Comparison of ENCODE assay signal across 30 cellular contexts in the genomic region with DNA sequence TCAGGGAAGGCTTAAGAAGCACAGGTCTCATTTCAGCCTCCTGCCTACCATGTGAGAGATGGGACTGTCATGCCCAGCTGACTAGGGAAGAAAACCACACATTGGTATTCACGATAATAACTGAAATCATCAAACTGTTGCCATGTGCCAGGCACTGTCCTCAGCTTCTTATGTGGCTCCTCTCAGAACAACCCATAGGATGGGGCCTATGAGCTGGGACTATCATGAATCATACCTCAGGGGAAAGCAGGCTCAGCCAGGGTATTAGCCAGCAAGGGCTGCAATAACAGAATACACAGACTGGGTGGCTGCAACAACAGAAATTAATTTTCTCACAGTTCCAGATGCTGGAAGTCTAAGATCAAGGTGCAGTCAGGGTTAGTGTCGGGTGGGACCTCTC. TPM values are rescaled to one million over a fixed set of nuclear protein-coding genes. Genes with fewer than 3 reads are reported as not detected.
DNase-seq lines count a peak whose midpoint lies in the region; TF ChIP-seq lines count a peak whose summit lies in the region.
"Had no signal": no experiment of that assay in that cellular context is flagged by ENCODE, and none has a peak within 500 bp of the region (broad histone marks: within the 10 kb centered on the region; RNA-seq: fewer than 3 reads in every experiment).

No MANE protein-coding gene starts in this region.

- no peaks in the 10 kb centered on the region for H3K36me3 ChIP-seq in mammary epithelial cell (ENCODE audit: insufficient read depth, low read length)
- no peaks in the 10 kb centered on the region for H3K36me3 ChIP-seq in breast epithelium
- H3K36me3 ChIP-seq in brain microvascular endothelial cell (replicated peaks): no peaks in the 10 kb centered on the region
- H3K36me3 ChIP-seq: cardiac muscle cell, esophagus muscularis mucosa, pancreas, spleen, suprapubic skin, upper lobe of right lung had no signal

- CTCF ChIA-PET in mammary epithelial cell (lab: Charles Lee; ENCODE audit: low non-redundant PET): no interaction called here

- H4K20me1 ChIP-seq in mammary epithelial cell (ENCODE audit: insufficient read depth, low read length): no peaks in the 10 kb centered on the region

- TF ChIP-seq POLR2A in breast epithelium (IDR thresholded peaks at IDR 0.05): no peak

- H3K4me1 ChIP-seq in mammary epithelial cell (ENCODE audit: insufficient read depth, low read length) (peaks cover 16% of the 10 kb centered on the region), breast epithelium (no peaks in the 10 kb centered on the region)

- dilution Hi-C loops in mammary epithelial cell (cut with HindIII; ENCODE audit: low sequenced_read_pairs): no loop called here

- WGBS in mammary epithelial cell (ENCODE audit: low coverage, missing lambda C conversion rate): 95% methylated on average over 2 of the region's 2 CpGs

- intact Hi-C loops in mammary epithelial cell (cut with micrococcal nuclease): no loop called here
- intact Hi-C loops in breast epithelium (cut with DNase I; ENCODE audit: low total_unique reads): no loop called here

- H3K79me2 ChIP-seq in mammary epithelial cell (ENCODE audit: insufficient read depth, low read length): peaks cover 47% of the 10 kb centered on the region

- H3K9me3 ChIP-seq in mammary epithelial cell (replicated peaks; ENCODE audit: insufficient read depth, low read length): no peaks in the 10 kb centered on the region
- H3K9me3 ChIP-seq in breast epithelium: no peaks in the 10 kb centered on the region
- H3K9me3 ChIP-seq: esophagus muscularis mucosa, mucosa of descending colon, pancreas, SJSA1, suprapubic skin, upper lobe of right lung had no signal

- H3K9ac ChIP-seq in mammary epithelial cell (ENCODE audit: insufficient read depth, low read length): no peak overlapping the region

- no TSS peak for BruUV-seq in mammary epithelial cell (replicated peaks; lab: Mats Ljungman, UMichigan)

- DNase-seq in mammary epithelial cell (peak; percentile 16), breast epithelium (ENCODE audit: low spot score in 2 of 2) (no peak), brain microvascular endothelial cell (peak; percentile 45), fibroblast of the aortic adventitia (ENCODE audit: low read depth) (peak; percentile 18), NCI-H510A treated with DMSO at 0.1 percent for 48 hours (lab: John Stamatoyannopoulos, UW) (no peak), HPDE6-E6E7 (ENCODE audit: extremely low spot score) (no peak), NCI-H2081 (lab: John Stamatoyannopoulos, UW) (no peak)
- no peak for DNase-seq in stimulated activated CD4-positive, alpha-beta T cell treated with anti-CD3 and anti-CD28 coated beads, Interleukin-15, amount 100 ng/mL, for 24 hours
- DNase-seq: activated CD4-positive, alpha-beta memory T cell treated with anti-CD3 and anti-CD28 coated beads for 36 hours; activated CD8-positive, alpha-beta memory T cell treated with anti-CD3 and anti-CD28 coated beads, Interleukin-2, amount 50 U/mL, for 4 hours; activated naive CD4-positive, alpha-beta T cell treated with anti-CD3 and anti-CD28 coated beads, Interleukin-2, amount 10 ng/mL, durations not matched to agents 7 days and 5 days; amygdala; CD8-positive, alpha-beta memory T cell; effector memory CD8-positive, alpha-beta T cell; mucosa of descending colon; NCI-H1092 treated with DMSO at 0.1 percent for 48 hours; NCI-H2029; NCI-H2227 treated with DMSO at 0.1 percent for 48 hours; pancreas; spleen; stimulated activated CD4-positive, alpha-beta T cell treated with anti-CD3 and anti-CD28 coated beads, Interleukin-4, amount 100 ng/mL, for 24 hours; T-helper 1 cell; upper lobe of right lung had no signal

- H3K27ac ChIP-seq in mammary epithelial cell (ENCODE audit: insufficient read depth, low read depth, low read length) (no peak overlapping the region), breast epithelium (no peak overlapping the region), brain microvascular endothelial cell (no peak overlapping the region)
- H3K27ac ChIP-seq: 22Rv1, cardiac muscle cell, coronary artery, esophagus muscularis mucosa, pancreas, SJSA1, spleen, suprapubic skin, upper lobe of right lung had no signal

- H3K4me3 ChIP-seq in mammary epithelial cell (replicated peaks in 1 of 3; ENCODE audit: insufficient read depth in 1 of 3, low read depth in 2 of 3, low read length in 3 of 3): no peak overlapping the region
- H3K4me3 ChIP-seq in breast epithelium: no peak overlapping the region
- H3K4me3 ChIP-seq in brain microvascular endothelial cell (ENCODE audit: low read depth, low read length): no peak overlapping the region
- H3K4me3 ChIP-seq in fibroblast of the aortic adventitia (ENCODE audit: low read depth, low read length): no peak overlapping the region
- H3K4me3 ChIP-seq: cardiac muscle cell, coronary artery, esophagus muscularis mucosa, mucosa of descending colon, pancreas, SJSA1, spleen, suprapubic skin, upper lobe of right lung had no signal

- no peak overlapping the region for H2AFZ ChIP-seq in mammary epithelial cell (ENCODE audit: low read depth, low read length)

- in situ Hi-C loops in mammary epithelial cell (cut with MboI; ENCODE audit: low sequenced_read_pairs in 2 of 2): no loop called here
- in situ Hi-C loops in brain microvascular endothelial cell (cut with HindIII; ENCODE audit: low pct_ligation_motif_present, low sequenced_read_pairs): no loop called here

- H3K4me2 ChIP-seq in mammary epithelial cell (ENCODE audit: insufficient read depth, low read depth, low read length): no peak overlapping the region

- no peaks in the 10 kb centered on the region for H3K27me3 ChIP-seq in mammary epithelial cell (ENCODE audit: insufficient read depth, low read length)
- no peaks in the 10 kb centered on the region for H3K27me3 ChIP-seq in breast epithelium
- no peaks in the 10 kb centered on the region for H3K27me3 ChIP-seq in brain microvascular endothelial cell (replicated peaks)
- H3K27me3 ChIP-seq: esophagus muscularis mucosa, pancreas, SJSA1 had no signal

- TF ChIP-seq CTCF in mammary epithelial cell (conservative IDR thresholded peaks at IDR 0.05 in 1 of 2, IDR thresholded peaks at IDR 0.05 in 1 of 2; ENCODE audit: extremely low read depth in 1 of 2, insufficient read depth in 1 of 2, low read depth in 1 of 2, low read length in 2 of 2): no peak
- TF ChIP-seq CTCF in breast epithelium (IDR thresholded peaks at IDR 0.05): no peak
- TF ChIP-seq CTCF in brain microvascular endothelial cell (IDR thresholded peaks at IDR 0.05; ENCODE audit: low read depth, low read length, missing control alignments): no peak
- TF ChIP-seq CTCF in fibroblast of the aortic adventitia (IDR thresholded peaks at IDR 0.05; ENCODE audit: insufficient read depth, low read length): no peak

RNA-seq across cellular contexts. Expression of gene AFAP1L1, which starts 3.3 kb away (rescaled TPM):
- total RNA-seq in mammary epithelial cell: 10 to 100 TPM; 19.0 to 23.2 TPM
- 6.3 TPM for polyA plus RNA-seq in mammary epithelial cell
- 18.6 TPM for polyA minus RNA-seq in mammary epithelial cell
- 100 to 1,000 TPM in 1 of 3 donors, 10 to 100 TPM in 2; 13.3 to 108 (median 26.5) TPM for total RNA-seq in breast epithelium
- total RNA-seq in fibroblast of the aortic adventitia (ENCODE audit: low replicate concordance): 2.3 and 10.8 TPM in 2 replicates
- total RNA-seq: activated CD4-positive, alpha-beta memory T cell treated with anti-CD3 and anti-CD28 coated beads for 36 hours had no signal
- polyA plus RNA-seq: CD8-positive, alpha-beta memory T cell; IgD-negative memory B cell had no signal

Comparison
In these comparisons a context has a peak if more than half of its experiments do, and no peak if none do; other contexts are left out.
1. DNase-seq: peak in mammary epithelial cell (single experiment), brain microvascular endothelial cell (single experiment) and fibroblast of the aortic adventitia (single experiment); none in breast epithelium (0 of 2), NCI-H510A treated with DMSO at 0.1 percent for 48 hours (single experiment), HPDE6-E6E7 (single experiment), stimulated activated CD4-positive, alpha-beta T cell treated with anti-CD3 and anti-CD28 coated beads, Interleukin-15, amount 100 ng/mL, for 24 hours (single experiment) and NCI-H2081 (0 of 2).